ENCODE assay signal across 11 cellular contexts in the genomic region with DNA sequence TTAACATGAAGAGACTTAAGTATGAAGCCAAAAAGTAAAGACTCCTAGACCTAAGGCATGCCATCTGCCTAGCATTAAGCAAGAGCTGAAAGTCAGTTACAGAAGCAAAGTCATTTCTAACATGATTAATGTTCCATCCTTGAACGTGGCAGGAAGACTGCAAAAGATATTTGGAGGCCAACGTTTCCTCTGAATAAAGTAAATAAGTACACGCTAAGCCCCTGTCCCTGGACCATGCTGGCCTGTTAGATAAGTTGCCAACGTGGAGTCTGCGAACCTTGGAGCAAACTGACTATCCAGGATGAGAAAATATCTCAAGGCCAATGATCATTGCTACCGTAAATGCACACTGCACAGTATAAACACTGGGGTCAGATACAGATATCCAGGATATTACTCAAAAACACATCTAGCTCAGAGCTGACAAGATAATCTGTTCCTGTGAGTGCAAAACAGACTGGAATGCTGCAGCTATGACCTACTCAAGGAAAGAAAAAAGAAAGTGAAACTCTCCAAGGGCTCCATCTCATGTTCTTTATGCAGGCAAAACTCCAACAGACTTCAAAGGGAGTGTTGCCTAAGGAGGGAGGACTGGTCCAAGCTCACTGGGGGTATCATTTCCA.
DNase-seq lines count a peak whose midpoint lies in the region; ATAC-seq and TF ChIP-seq lines count a peak whose summit lies in the region.
"Had no signal": no experiment of that assay in that cellular context is flagged by ENCODE, and none has a peak within 500 bp of the region (broad histone marks: within the 10 kb centered on the region; RNA-seq: fewer than 3 reads in every experiment).

No MANE protein-coding gene starts in this region.

- H3K4me3 Mint-ChIP-seq in endothelial cell (ENCODE audit: unreplicated experiment) = no peak overlapping the region

- H3K4me1 ChIP-seq in SK-N-SH (ENCODE audit: control insufficient read depth in 1 of 2, insufficient read depth in 2 of 2, low read depth in 1 of 2, low read length in 1 of 2) (no peaks in the 10 kb centered on the region), foreskin keratinocyte (no peaks in the 10 kb centered on the region), rectal smooth muscle tissue (ENCODE audit: control insufficient read depth, insufficient read depth, low read length) (no peaks in the 10 kb centered on the region)
- no peaks in the 10 kb centered on the region for H3K4me1 ChIP-seq in effector memory CD4-positive, alpha-beta T cell (ENCODE audit: control insufficient read depth, insufficient read depth, low read length, poor library complexity, severe bottlenecking)

- CTCF ChIA-PET in SK-N-SH (lab: Yijun Ruan, JAX) = no interaction called here

- TF ChIP-seq RAD21 in SK-N-SH (IDR thresholded peaks at IDR 0.05; ENCODE audit: low read length) = no peak

- no peaks in the 10 kb centered on the region for H3K27me3 ChIP-seq in SK-N-SH (ENCODE audit: insufficient read depth)
- H3K27me3 ChIP-seq in foreskin keratinocyte = no peaks in the 10 kb centered on the region
- no peaks in the 10 kb centered on the region for H3K27me3 ChIP-seq in rectal smooth muscle tissue (ENCODE audit: control insufficient read depth, insufficient read depth, low read length)
- no peaks in the 10 kb centered on the region for H3K27me3 ChIP-seq in effector memory CD4-positive, alpha-beta T cell (replicated peaks; ENCODE audit: control insufficient read depth, insufficient read depth, low read length, poor library complexity, severe bottlenecking)
- H3K27me3 ChIP-seq: esophagus squamous epithelium, neutrophil had no signal

- peak overlapping the region; percentile 41; the same call in 1 of the 2 replicates for H3K4me2 ChIP-seq in SK-N-SH

- no peaks in the 10 kb centered on the region for H3K9me3 ChIP-seq in SK-N-SH
- no peaks in the 10 kb centered on the region for H3K9me3 ChIP-seq in effector memory CD4-positive, alpha-beta T cell (ENCODE audit: control insufficient read depth, low read length)
- H3K9me3 ChIP-seq: esophagus squamous epithelium, neutrophil had no signal

- H2AFZ ChIP-seq in SK-N-SH (ENCODE audit: low read depth) = no peak overlapping the region

- H3K36me3 ChIP-seq in SK-N-SH (replicated peaks in 1 of 2; ENCODE audit: control insufficient read depth in 1 of 2, insufficient read depth in 2 of 2, low read length in 1 of 2) (no peaks in the 10 kb centered on the region), rectal smooth muscle tissue (ENCODE audit: control insufficient read depth, insufficient read depth, low read length) (no peaks in the 10 kb centered on the region)
- no peaks in the 10 kb centered on the region for H3K36me3 ChIP-seq in effector memory CD4-positive, alpha-beta T cell (ENCODE audit: control insufficient read depth, insufficient read depth, low read length)
- H3K36me3 ChIP-seq: esophagus squamous epithelium, neutrophil had no signal

- TF ChIP-seq EP300 in SK-N-SH (IDR thresholded peaks at IDR 0.05; ENCODE audit: borderline replicate concordance in 1 of 2, low read depth in 1 of 2, low read length in 1 of 2) = no peak

- no peaks in the 10 kb centered on the region for H3K27me3 Mint-ChIP-seq in endothelial cell (ENCODE audit: unreplicated experiment)

- H3K27ac ChIP-seq in SK-N-SH (ENCODE audit: low read depth in 2 of 2, low read length in 1 of 2) (no peak overlapping the region), foreskin keratinocyte (no peak overlapping the region), rectal smooth muscle tissue (ENCODE audit: low read depth, low read length) (no peak overlapping the region)
- H3K27ac ChIP-seq in effector memory CD4-positive, alpha-beta T cell (ENCODE audit: insufficient read depth, low read length, poor library complexity, severe bottlenecking) = no peak overlapping the region
- H3K27ac ChIP-seq: neutrophil had no signal

- H3K9me2 ChIP-seq in SK-N-SH = no peaks in the 10 kb centered on the region

- peak; percentile 72 for DNase-seq in EH (ENCODE audit: low read depth)
- DNase-seq in SK-N-SH = no peak
- no peak for DNase-seq in foreskin keratinocyte
- no peak for DNase-seq in effector memory CD4-positive, alpha-beta T cell
- no peak for DNase-seq in stimulated activated CD4-positive, alpha-beta T cell treated with anti-CD3 and anti-CD28 coated beads, Interleukin-2, amount 100 ng/mL, for 48 hours
- no peak for DNase-seq in endothelial cell (ENCODE audit: low spot score)
- DNase-seq: esophagus squamous epithelium had no signal

- POLR2A ChIA-PET in SK-N-SH (lab: Yijun Ruan, JAX) = no interaction called here

- H3K9me3 Mint-ChIP-seq in endothelial cell (ENCODE audit: unreplicated experiment) = no peaks in the 10 kb centered on the region

- H4K20me1 ChIP-seq in SK-N-SH (ENCODE audit: insufficient read depth) = no peaks in the 10 kb centered on the region

- no peak for TF ChIP-seq CTCF in SK-N-SH (IDR thresholded peaks at IDR 0.05)
- TF ChIP-seq CTCF in foreskin keratinocyte (conservative IDR thresholded peaks at IDR 0.05) = no peak
- no peak for TF ChIP-seq CTCF in endothelial cell (IDR thresholded peaks at IDR 0.05; ENCODE audit: unreplicated experiment)

- H3K27ac Mint-ChIP-seq in endothelial cell (ENCODE audit: unreplicated experiment) = no peak overlapping the region
- H3K27ac Mint-ChIP-seq: activated T-helper 2 cell treated with anti-CD3 and anti-CD28 coated beads, Interferon-gamma antibody, Interleukin-2, Interleukin-4, amounts not matched to agents 10 μg/mL and 5 μg/mL and 100 μg/mL, durations not matched to agents 14 hours and 24 hours and 36 hours had no signal

- H3K36me3 Mint-ChIP-seq in endothelial cell (ENCODE audit: low read depth, unreplicated experiment) = no peaks in the 10 kb centered on the region

- H3K9ac ChIP-seq in SK-N-SH (no peak overlapping the region), rectal smooth muscle tissue (ENCODE audit: low read length) (no peak overlapping the region)

- no peaks in the 10 kb centered on the region for H3K4me1 Mint-ChIP-seq in endothelial cell (ENCODE audit: unreplicated experiment)

- ATAC-seq in foreskin keratinocyte (peak; percentile 19), GM19395 (IDR thresholded peaks at IDR 0.05; ENCODE audit: unreplicated experiment) (no peak)

- H3K79me2 ChIP-seq in SK-N-SH (ENCODE audit: insufficient read depth) = no peaks in the 10 kb centered on the region

- WGBS in SK-N-SH (ENCODE audit: low lambda C conversion rate) = 7% methylated on average over 6 of the region's 6 CpGs

- no peaks in the 10 kb centered on the region for H3F3A ChIP-seq in SK-N-SH (replicated peaks; ENCODE audit: insufficient read depth)

- H3K4me3 ChIP-seq in SK-N-SH (ENCODE audit: low read depth in 2 of 2, low read length in 1 of 2) (peak overlapping the region in 1 of 2 experiments; percentile 50; a peak in 2 of 4 replicates), rectal smooth muscle tissue (ENCODE audit: low read length) (peak overlapping the region; percentile 45)
- no peak overlapping the region for H3K4me3 ChIP-seq in effector memory CD4-positive, alpha-beta T cell (ENCODE audit: insufficient read depth, low read depth, low read length, poor library complexity, severe bottlenecking)

TF ChIP-seq in SK-N-SH, 30 proteins besides CTCF, POLR2A, EP300 and RAD21:
- TF ChIP-seq ELF1 (IDR thresholded peaks at IDR 0.05) = no peak
- TF ChIP-seq RCOR1 (IDR thresholded peaks at IDR 0.05; ENCODE audit: low read length) = no peak
- TF ChIP-seq MAX (IDR thresholded peaks at IDR 0.05; ENCODE audit: low read depth) = no peak
- no peak for TF ChIP-seq PBX3 (IDR thresholded peaks at IDR 0.05)
- TF ChIP-seq GABPA (IDR thresholded peaks at IDR 0.05; ENCODE audit: low read depth) = no peak
- no peak for TF ChIP-seq POLR2AphosphoS5 (IDR thresholded peaks at IDR 0.05; ENCODE audit: low read depth, low read length)
- no peak for TF ChIP-seq SMC3 (IDR thresholded peaks at IDR 0.05; ENCODE audit: low read depth, low read length)
- no peak for TF ChIP-seq IRF3 (IDR thresholded peaks at IDR 0.05; ENCODE audit: low read depth, low read length)
- no peak for TF ChIP-seq EZH2phosphoT487 (IDR thresholded peaks at IDR 0.05; ENCODE audit: borderline replicate concordance, low read depth)
